ENCODE assay signal across 8 cellular contexts in the genomic region with DNA sequence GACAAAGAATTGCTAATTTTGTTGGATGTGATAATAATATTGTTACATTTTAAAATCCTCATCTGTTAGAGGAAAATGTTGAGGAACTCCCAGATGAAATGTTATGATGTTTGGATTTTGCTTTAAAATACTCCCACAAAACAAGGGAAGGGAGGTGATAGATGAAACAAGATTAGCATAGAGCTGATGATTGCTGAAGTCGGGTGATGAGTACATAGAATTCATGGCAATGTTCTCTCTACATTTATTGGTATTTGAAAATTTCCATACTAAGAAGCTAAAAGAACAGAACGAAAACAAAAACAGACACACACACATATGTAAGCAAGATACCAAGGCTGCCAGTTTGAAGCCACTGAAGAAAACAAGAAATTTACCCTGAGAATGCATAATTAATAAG. TPM values are rescaled to one million over a fixed set of nuclear protein-coding genes. Genes with fewer than 3 reads are reported as not detected.
DNase-seq lines count a peak whose midpoint lies in the region; ATAC-seq and TF ChIP-seq lines count a peak whose summit lies in the region.

No MANE protein-coding gene starts in this region.

- no peak for DNase-seq in CD4-positive, alpha-beta T cell
- no peak for DNase-seq in Panc1 (ENCODE audit: low read depth, low spot score)
- no peak for DNase-seq in epithelial cell of prostate (ENCODE audit: low read depth, low spot score)
- DNase-seq in NCI-H2171 (lab: John Stamatoyannopoulos, UW), result no peak
- no peak for DNase-seq in anterior cingulate cortex (lab: John Stamatoyannopoulos, UW)

- TSS peak; percentile 62 for BruUV-seq in Panc1 (replicated peaks; lab: Mats Ljungman, UMichigan)

- in situ Hi-C loops in Panc1 (cut with HindIII; ENCODE audit: low pct_unique_long_range_greater_than_20kb, low sequenced_read_pairs), result no loop called here

- H3K36me3 Mint-ChIP-seq in CD4-positive, alpha-beta T cell (ENCODE audit: low read depth), result peaks cover 16% of the 10 kb centered on the region

- no peaks in the 10 kb centered on the region for H3K9me3 Mint-ChIP-seq in CD4-positive, alpha-beta T cell

- POLR2A ChIA-PET in CD4-positive, alpha-beta T cell (lab: Charles Lee), result interaction anchor here (1.1 to 3.1 kb wide), 2 partner anchors 9 to 708 kb away, joined by 3 to 35 read pairs; no protein-coding TSS in a partner anchor
- POLR2A ChIA-PET in Panc1 (lab: Charles Lee), result interaction anchor here (0.7 kb wide), 1 partner anchor 342 kb away, joined by 5 read pairs; no protein-coding TSS in a partner anchor

- H3K4me3 ChIP-seq in Panc1 (ENCODE audit: low read depth in 2 of 2, low read length in 2 of 2) (peak overlapping the region; percentile 64 to 86; a peak in 3 of 4 replicates), neuron (ENCODE audit: low read length) (peak overlapping the region; percentile 86)

- peaks cover 24% of the 10 kb centered on the region for H3K4me1 Mint-ChIP-seq in CD4-positive, alpha-beta T cell (ENCODE audit: low read depth)

- TF ChIP-seq CTCF in CD4-positive, alpha-beta T cell (IDR thresholded peaks at IDR 0.05), result no peak
- no peak for TF ChIP-seq CTCF in Panc1 (IDR thresholded peaks at IDR 0.05)

- no peaks in the 10 kb centered on the region for H3K9me3 ChIP-seq in CD4-positive, alpha-beta T cell (ENCODE audit: control insufficient read depth, low read length)
- no peaks in the 10 kb centered on the region for H3K9me3 ChIP-seq in Panc1 (ENCODE audit: control insufficient read depth, insufficient read depth, low read depth, low read length)
- H3K9me3 ChIP-seq in neuron (ENCODE audit: low read length), result no peaks in the 10 kb centered on the region

- H3K4me1 ChIP-seq in Panc1 (ENCODE audit: control insufficient read depth, insufficient read depth, low read length), result peaks cover 3% of the 10 kb centered on the region; the same call in 1 of the 2 replicates
- H3K4me1 ChIP-seq in neuron (ENCODE audit: insufficient read depth, low read length), result peaks cover 10% of the 10 kb centered on the region

- H3K27me3 Mint-ChIP-seq in CD4-positive, alpha-beta T cell, result peaks cover 32% of the 10 kb centered on the region

- no peaks in the 10 kb centered on the region for H3K27me3 ChIP-seq in CD4-positive, alpha-beta T cell (ENCODE audit: control insufficient read depth, insufficient read depth, low read length)
- no peaks in the 10 kb centered on the region for H3K27me3 ChIP-seq in Panc1 (ENCODE audit: control insufficient read depth, insufficient read depth, low read length)
- no peaks in the 10 kb centered on the region for H3K27me3 ChIP-seq in neuron (ENCODE audit: insufficient read depth, low read length)

- no peaks in the 10 kb centered on the region for H3K36me3 ChIP-seq in Panc1 (ENCODE audit: control insufficient read depth, insufficient read depth, low read length)
- H3K36me3 ChIP-seq in neuron (ENCODE audit: insufficient read depth, low read length), result peaks cover 15% of the 10 kb centered on the region

- no peak overlapping the region for H3K27ac ChIP-seq in CD4-positive, alpha-beta T cell (ENCODE audit: low read depth, low read length)
- H3K27ac ChIP-seq in Panc1 (ENCODE audit: low read length) (peak overlapping the region; percentile 96), epithelial cell of prostate (peak overlapping the region; percentile 85)

- peak overlapping the region; percentile 91 for H3K4me3 Mint-ChIP-seq in CD4-positive, alpha-beta T cell

- H2AFZ ChIP-seq in neuron (ENCODE audit: low read depth, low read length), result peak overlapping the region; percentile 42

- intact Hi-C loops in CD4-positive, alpha-beta T cell (cut with DNase I, micrococcal nuclease), result loop anchor here in 1 of 2 experiments (5.0 to 10.0 kb wide), 7 partner anchors 326 to 799 kb away; partner anchors contain the start of genes GCLC, MCM3 and TRAM2
- intact Hi-C loops in Panc1 (cut with micrococcal nuclease; ENCODE audit: unreplicated experiment), result no loop called here

- CTCF ChIA-PET in CD4-positive, alpha-beta T cell (lab: Charles Lee), result interaction anchor here (3.4 kb wide), 1 partner anchor 73 kb away, joined by 24 read pairs; the partner anchor contains the start of gene FBXO9
- CTCF ChIA-PET in Panc1 (lab: Charles Lee), result interaction anchor here (0.5 kb wide), 1 partner anchor 739 kb away, joined by 3 read pairs; no protein-coding TSS in a partner anchor

- no peak for ATAC-seq in CD4-positive, alpha-beta T cell (ENCODE audit: poor library complexity)
- ATAC-seq in Panc1 (no peak), GM18870 (IDR thresholded peaks at IDR 0.05; ENCODE audit: unreplicated experiment) (no peak), HG03457 (IDR thresholded peaks at IDR 0.05; ENCODE audit: unreplicated experiment) (no peak)

- peak overlapping the region; percentile 50 for H3K27ac Mint-ChIP-seq in CD4-positive, alpha-beta T cell

RNA-seq across cellular contexts. Expression of gene GSTA4, which starts 1.6 kb away (rescaled TPM):
- total RNA-seq in CD4-positive, alpha-beta T cell, result under 1 TPM in 1 of 2 experiments, not detected in 1; 0.25 TPM
- total RNA-seq in Panc1 (2021; ENCODE audit: unreplicated experiment), result 3.9 TPM
- polyA plus RNA-seq in Panc1 (2012; ENCODE audit: insufficient read length), result 6.1 TPM
